Comparison of ENCODE assay signal across 1 cellular context in genomic region chr18:10299686-10300085, GRCh38.
TF ChIP-seq lines count a peak whose summit lies in the region.

No MANE protein-coding gene starts in this region.

TF ChIP-seq in H1, 55 proteins besides CTCF, POLR2A, EP300 and RAD21:
- TF ChIP-seq POLR2AphosphoS5 (IDR thresholded peaks at IDR 0.05; ENCODE audit: low read depth, low read length) (no peak), RBBP5 (IDR thresholded peaks at IDR 0.05; ENCODE audit: borderline replicate concordance, low read depth, low read length) (no peak), SP1 (IDR thresholded peaks at IDR 0.05; ENCODE audit: low read depth, low read length) (no peak), SRF (IDR thresholded peaks at IDR 0.05; ENCODE audit: low read depth, low read length) (no peak), CREB1 (IDR thresholded peaks at IDR 0.05) (no peak), HDAC6 (IDR thresholded peaks at IDR 0.05; ENCODE audit: low read depth, low read length) (no peak), GABPA (IDR thresholded peaks at IDR 0.05; ENCODE audit: borderline replicate concordance, insufficient read depth, low read length) (no peak), BRCA1 (IDR thresholded peaks at IDR 0.05; ENCODE audit: low read depth, low read length) (no peak), MAX (IDR thresholded peaks at IDR 0.05) (peak; percentile 22; the same call in 1 of the 2 replicates)
